ENCODE assay signal across 8 cellular contexts in genomic region chr6:27617700-27618689, GRCh38.
DNase-seq lines count a peak whose midpoint lies in the region; ATAC-seq, FAIRE-seq and TF ChIP-seq lines count a peak whose summit lies in the region.

No MANE protein-coding gene starts in this region.

- H3K4me1 Mint-ChIP-seq in activated T-helper 17 cell treated with anti-CD3 and anti-CD28 coated beads, Interleukin-2, amount 50 U/mL, for 72 hours = peaks cover 5% of the 10 kb centered on the region

- H3K36me3 ChIP-seq in BE2C = no peaks in the 10 kb centered on the region
- no peaks in the 10 kb centered on the region for H3K36me3 ChIP-seq in tibial artery

- no peak for ATAC-seq in activated T-helper 17 cell treated with anti-CD3 and anti-CD28 coated beads, Interleukin-2, amount 50 U/mL, for 72 hours (replicated peaks)
- no peak for ATAC-seq in GM19397 (IDR thresholded peaks at IDR 0.05; ENCODE audit: unreplicated experiment)

- POLR2A ChIA-PET in HEK293T (lab: Yijun Ruan, JAX) = interaction anchor here (0.7 to 2.3 kb wide), 21 partner anchors 9 to 337 kb away, joined by 3 to 15 read pairs (median 4); no protein-coding TSS in a partner anchor

- H3K9me3 ChIP-seq in BE2C (no peaks in the 10 kb centered on the region), tibial artery (no peaks in the 10 kb centered on the region)

- H3K4me3 ChIP-seq in BE2C (ENCODE audit: low read depth, low read length) (peak overlapping the region; percentile 89), tibial artery (peak overlapping the region in 1 of 2 donors; percentile 14)

- peaks cover 57% of the 10 kb centered on the region for H3K27me3 Mint-ChIP-seq in activated T-helper 17 cell treated with anti-CD3 and anti-CD28 coated beads, Interleukin-2, amount 50 U/mL, for 72 hours

- no peak overlapping the region for H3K27ac ChIP-seq in tibial artery

- H3K4me1 ChIP-seq in BE2C = no peaks in the 10 kb centered on the region
- H3K4me1 ChIP-seq in tibial artery = peaks cover 0 to 15% (median 7%) of the 10 kb centered on the region in 4 donors

- TF ChIP-seq CTCF in BE2C (IDR thresholded peaks at IDR 0.05; ENCODE audit: low read depth, low read length) (peak; percentile 6; the same call in 1 of the 2 replicates), tibial artery (IDR thresholded peaks at IDR 0.05) (no peak)

- FAIRE-seq in urothelium cell line (lab: Jason Lieb, UNC) = no peak

- CTCF ChIA-PET in HEK293T (lab: Yijun Ruan, JAX) = interaction anchor here (0.6 to 2.2 kb wide), 5 partner anchors 9 to 306 kb away, joined by 3 to 13 read pairs (median 4); no protein-coding TSS in a partner anchor

- H3K27me3 ChIP-seq in BE2C (0 out of 2 replicates have a peak, but pooled peaks cover 2% of the 10 kb centered on the region), tibial artery (peaks cover 0 to 23% of the 10 kb centered on the region in 2 donors)

- peak overlapping the region; percentile 26 for H3K4me3 Mint-ChIP-seq in activated T-helper 17 cell treated with anti-CD3 and anti-CD28 coated beads, Interleukin-2, amount 50 U/mL, for 72 hours

- intact Hi-C loops in tibial artery (cut with DNase I; ENCODE audit: low total_unique reads) = no loop called here

- no peaks in the 10 kb centered on the region for H3K36me3 Mint-ChIP-seq in activated T-helper 17 cell treated with anti-CD3 and anti-CD28 coated beads, Interleukin-2, amount 50 U/mL, for 72 hours (ENCODE audit: low read depth)

- DNase-seq in BE2C = peak; percentile 49
- peak; percentile 54 for DNase-seq in HEK293T (ENCODE audit: extremely low spot score)
- DNase-seq in iPS-NIHi11 (ENCODE audit: low spot score) = peak; percentile 64
- peak; percentile 66 for DNase-seq in urothelium cell line (ENCODE audit: low spot score)
- no peak for DNase-seq in NCI-H2081 treated with DMSO at 0.1 percent for 48 hours (lab: John Stamatoyannopoulos, UW)
- DNase-seq in tibial artery = no peak

- H3K27ac Mint-ChIP-seq in activated T-helper 17 cell treated with anti-CD3 and anti-CD28 coated beads, Interleukin-2, amount 50 U/mL, for 72 hours = no peak overlapping the region

- H3K9me3 Mint-ChIP-seq in activated T-helper 17 cell treated with anti-CD3 and anti-CD28 coated beads, Interleukin-2, amount 50 U/mL, for 72 hours = no peaks in the 10 kb centered on the region

TF ChIP-seq in HEK293T, 16 proteins besides CTCF, POLR2A, EP300 and RAD21:
- peak; percentile 55 for TF ChIP-seq CTBP1 (IDR thresholded peaks at IDR 0.05; ENCODE audit: borderline replicate concordance)
- TF ChIP-seq TARDBP (IDR thresholded peaks at IDR 0.05) = no peak
- TF ChIP-seq PKNOX1 (IDR thresholded peaks at IDR 0.05) = peak; percentile 97

Comparison
In these comparisons a context has a peak if more than half of its experiments do, and no peak if none do; other contexts are left out.
1. DNase-seq: peak in BE2C (single experiment), HEK293T (single experiment), iPS-NIHi11 (single experiment) and urothelium cell line (single experiment); none in NCI-H2081 treated with DMSO at 0.1 percent for 48 hours (single experiment) and tibial artery (0 of 2).